8 cellular contexts compared by ENCODE assay signal in the genomic region with DNA sequence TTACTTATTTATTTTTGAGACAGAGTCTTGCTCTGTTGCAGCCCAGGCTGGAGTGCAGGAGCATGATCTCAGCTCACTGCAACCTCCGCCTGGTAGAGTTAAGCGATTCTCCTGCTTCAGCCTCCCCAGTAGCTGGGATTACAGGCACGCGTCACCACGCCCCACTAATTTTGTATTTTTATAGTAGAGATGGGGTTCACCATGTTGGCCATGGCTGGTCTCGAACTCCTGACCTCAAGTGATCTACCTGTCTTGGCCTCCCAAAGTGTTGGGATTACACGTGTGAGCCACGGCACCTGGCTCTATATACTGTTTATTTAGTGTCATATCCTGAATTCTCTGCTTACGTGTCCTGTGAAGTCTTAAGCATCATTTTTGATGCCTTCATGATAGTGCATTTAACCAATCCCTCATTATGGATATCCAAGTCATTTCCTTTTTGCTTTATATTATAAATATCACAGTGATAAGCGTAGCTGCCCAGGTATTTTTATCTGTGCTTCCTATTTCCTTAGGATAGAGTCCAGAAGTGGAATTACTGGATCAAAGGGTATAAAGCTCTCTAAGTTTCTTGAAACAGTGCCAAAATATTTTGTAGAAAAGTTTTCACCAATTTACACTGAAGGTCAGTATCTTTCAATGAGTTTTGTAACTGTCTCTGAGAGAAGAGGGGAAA. TPM values are rescaled to one million over a fixed set of nuclear protein-coding genes. Genes with fewer than 3 reads are reported as not detected.
DNase-seq lines count a peak whose midpoint lies in the region; ATAC-seq and TF ChIP-seq lines count a peak whose summit lies in the region.

No MANE protein-coding gene starts in this region.

- H3K4me3 ChIP-seq in DND-41 (ENCODE audit: low read depth in 1 of 2, low read length in 2 of 2) (peak overlapping the region in 1 of 2 experiments; percentile 81; a peak in 3 of 4 replicates), SK-N-MC (peak overlapping the region; percentile 84), esophagus (ENCODE audit: low read depth in 1 of 2, low read length in 2 of 2) (peak overlapping the region; percentile 80 to 94), parathyroid adenoma (ENCODE audit: low read depth, low read length) (peak overlapping the region; percentile 38)

- ATAC-seq in DND-41 (ENCODE audit: insufficient read depth, low read depth) (no peak), HG02973 (IDR thresholded peaks at IDR 0.05; ENCODE audit: unreplicated experiment) (no peak)

- no peak for DNase-seq in DND-41
- DNase-seq in SK-N-MC (ENCODE audit: low read depth, low spot score), result no peak
- no peak for DNase-seq in HK-2 (ENCODE audit: unreplicated experiment)
- DNase-seq in stimulated activated CD8-positive, alpha-beta memory T cell treated with anti-CD3 and anti-CD28 coated beads, Interleukin-4, amount 100 ng/mL, for 48 hours, result no peak
- DNase-seq in activated CD4-positive, alpha-beta T cell treated with anti-CD3 and anti-CD28 coated beads for 4 hours, result no peak

- H3K9ac ChIP-seq in DND-41 (ENCODE audit: low read depth, low read length) (peak overlapping the region; percentile 60), SK-N-MC (ENCODE audit: insufficient read length) (peak overlapping the region; percentile 61), parathyroid adenoma (no peak overlapping the region)

- H3K79me2 ChIP-seq in DND-41 (ENCODE audit: insufficient read depth, low read length) (no peaks in the 10 kb centered on the region), parathyroid adenoma (no peaks in the 10 kb centered on the region)

- H4K20me1 ChIP-seq in DND-41 (ENCODE audit: insufficient read depth, low read length), result 0 out of 2 replicates have a peak, but pooled peaks cover 7% of the 10 kb centered on the region

- H3K4me2 ChIP-seq in DND-41 (ENCODE audit: insufficient read depth, low read length) (peak overlapping the region; percentile 95), parathyroid adenoma (ENCODE audit: low read length) (peak overlapping the region; percentile 44)

- WGBS in esophagus, 2 donors, result 65 to 66% methylated on average over 10 of the region's 10 CpGs

- TF ChIP-seq CTCF in DND-41 (IDR thresholded peaks at IDR 0.05; ENCODE audit: borderline replicate concordance, extremely low read depth, low read length, poor library complexity, severe bottlenecking) (no peak), parathyroid adenoma (IDR thresholded peaks at IDR 0.05) (no peak)

- peak overlapping the region; percentile 86 for H3K27ac ChIP-seq in DND-41 (ENCODE audit: low read length)
- peak overlapping the region; percentile 77 for H3K27ac ChIP-seq in SK-N-MC
- peak overlapping the region; percentile 59 to 91 for H3K27ac ChIP-seq in esophagus (ENCODE audit: low read depth in 2 of 2, low read length in 1 of 2)
- H3K27ac ChIP-seq in parathyroid adenoma, result no peak overlapping the region

- H3K4me1 ChIP-seq in DND-41 (ENCODE audit: insufficient read depth, low read length) (peaks cover 38% of the 10 kb centered on the region), esophagus (ENCODE audit: control insufficient read depth in 2 of 2, insufficient read depth in 2 of 2, low read length in 1 of 2) (peaks cover 6 to 14% of the 10 kb centered on the region in 2 donors), parathyroid adenoma (peaks cover 15% of the 10 kb centered on the region)

- no peaks in the 10 kb centered on the region for H3K9me3 ChIP-seq in DND-41 (ENCODE audit: insufficient read depth, low read length, severe bottlenecking)
- no peaks in the 10 kb centered on the region for H3K9me3 ChIP-seq in SK-N-MC (ENCODE audit: low read depth, low read length)
- H3K9me3 ChIP-seq in esophagus (ENCODE audit: control insufficient read depth in 2 of 2, insufficient read depth in 1 of 2, low read depth in 1 of 2, low read length in 1 of 2), result no peaks in the 10 kb centered on the region
- no peaks in the 10 kb centered on the region for H3K9me3 ChIP-seq in parathyroid adenoma (ENCODE audit: control insufficient read depth, low read length)

- no peaks in the 10 kb centered on the region for H3K27me3 ChIP-seq in DND-41 (ENCODE audit: insufficient read depth, low read length, poor library complexity)
- H3K27me3 ChIP-seq in esophagus (ENCODE audit: control insufficient read depth in 1 of 2, insufficient read depth in 2 of 2, low read length in 2 of 2), result no peaks in the 10 kb centered on the region
- no peaks in the 10 kb centered on the region for H3K27me3 ChIP-seq in parathyroid adenoma (ENCODE audit: control insufficient read depth, insufficient read depth, low read length)

- H2AFZ ChIP-seq in DND-41 (ENCODE audit: low read depth, low read length) (peak overlapping the region; percentile 94), parathyroid adenoma (peak overlapping the region; percentile 80)

- H3K36me3 ChIP-seq in DND-41 (ENCODE audit: insufficient read depth, low read length) (peaks cover 12% of the 10 kb centered on the region), SK-N-MC (ENCODE audit: insufficient read depth, low read length) (no peaks in the 10 kb centered on the region), esophagus (ENCODE audit: control insufficient read depth in 2 of 2, insufficient read depth in 2 of 2, low read length in 1 of 2) (peaks cover 0 to 7% of the 10 kb centered on the region in 2 donors), parathyroid adenoma (ENCODE audit: control insufficient read depth, insufficient read depth, low read length) (no peaks in the 10 kb centered on the region)

RNA-seq across cellular contexts. Expression of gene SIDT2, which starts 0.9 kb away (rescaled TPM):
- 10 to 100 TPM in 1 of 2 donors, 1 to 10 TPM in 1; 8.3 to 11.3 TPM for polyA plus RNA-seq in esophagus

RNA-seq across cellular contexts. Expression of gene TAGLN, which starts 21.5 kb away (rescaled TPM):
- polyA plus RNA-seq in esophagus, result 1,000 to 10,000 TPM in 1 of 2 donors, 100 to 1,000 TPM in 1; 469 to 1,217 TPM

RNA-seq across cellular contexts. Expression of gene PAFAH1B2, which starts 33.6 kb away (rescaled TPM):
- polyA plus RNA-seq in esophagus, result 10 to 100 TPM; 13.9 to 14.0 TPM

RNA-seq across cellular contexts. Expression of gene PCSK7, which starts 54.2 kb away (rescaled TPM):
- 10 to 100 TPM; 22.8 to 37.3 TPM for polyA plus RNA-seq in esophagus

RNA-seq across cellular contexts. Expression of gene RNF214, which starts 54.8 kb away (rescaled TPM):
- 1 to 10 TPM; 5.9 to 6.6 TPM for polyA plus RNA-seq in esophagus
